In the genomic region with DNA sequence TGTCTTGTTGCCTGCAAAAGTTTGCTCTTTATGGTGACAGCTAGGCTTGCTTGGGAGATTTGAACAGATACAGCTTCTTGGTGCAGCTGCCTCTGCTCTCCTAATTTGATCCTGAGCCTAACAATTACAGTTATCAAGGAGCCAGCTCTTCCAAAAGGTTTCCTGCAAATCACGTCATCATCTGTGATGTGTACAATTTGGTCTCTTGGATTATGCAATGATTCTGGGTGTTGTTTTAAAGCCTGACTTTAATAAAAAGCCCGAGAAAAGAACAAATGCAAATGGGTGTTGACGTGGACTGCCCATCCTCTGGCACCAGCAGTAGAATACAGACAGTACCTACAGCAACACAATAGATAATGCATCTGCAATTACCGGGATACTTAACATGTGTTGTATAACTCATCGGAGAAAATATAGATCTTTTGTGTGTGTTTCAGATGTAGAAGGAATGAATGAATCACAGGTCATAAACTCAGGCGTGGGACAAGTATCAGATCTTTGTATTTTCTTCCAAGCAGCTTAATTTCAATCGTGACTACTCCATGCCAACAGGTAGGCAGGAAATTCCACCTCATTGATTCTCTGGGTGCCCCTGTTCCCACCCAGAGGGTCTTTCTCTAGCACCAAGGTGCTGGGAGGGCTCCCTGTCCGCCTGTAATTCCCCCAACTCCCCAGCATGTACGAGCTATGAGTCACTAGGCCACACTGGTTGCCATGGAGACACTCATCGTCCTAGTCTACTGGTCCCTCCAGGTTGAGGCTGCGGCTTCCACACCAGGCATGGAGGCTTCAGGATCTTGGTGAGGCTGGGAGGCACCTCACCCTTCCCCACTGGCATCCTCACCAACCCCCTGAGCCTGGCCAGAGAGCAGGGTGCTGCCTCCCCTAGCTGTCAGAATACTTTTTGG, we compare ENCODE assay signal across 8 cellular contexts.
DNase-seq lines count a peak whose midpoint lies in the region; ATAC-seq and TF ChIP-seq lines count a peak whose summit lies in the region.

No MANE protein-coding gene starts in this region.

- H3K4me2 ChIP-seq in MM.1S (ENCODE audit: low read depth, low read length) = no peak overlapping the region

- no peak overlapping the region for H3K9ac ChIP-seq in MM.1S (ENCODE audit: low read length)

- ATAC-seq in GM19035 (IDR thresholded peaks at IDR 0.05; ENCODE audit: unreplicated experiment) (peak; percentile 67), gastrocnemius medialis (peak; percentile 46 to 74), GM21526 (IDR thresholded peaks at IDR 0.05; ENCODE audit: low FRiP score, unreplicated experiment) (no peak)

- no peaks in the 10 kb centered on the region for H3K36me3 ChIP-seq in MG63
- H3K36me3 ChIP-seq in gastrocnemius medialis = no peaks in the 10 kb centered on the region
- H3K36me3 ChIP-seq in MM.1S (replicated peaks; ENCODE audit: insufficient read depth, low read length) = no peaks in the 10 kb centered on the region

- no peaks in the 10 kb centered on the region for H3F3A ChIP-seq in MM.1S (ENCODE audit: insufficient read depth, low read length)

- no peak overlapping the region for H2AFZ ChIP-seq in MM.1S (ENCODE audit: low read length)

- no peaks in the 10 kb centered on the region for H3K9me3 ChIP-seq in MG63
- H3K9me3 ChIP-seq in gastrocnemius medialis = no peaks in the 10 kb centered on the region
- no peaks in the 10 kb centered on the region for H3K9me3 ChIP-seq in MM.1S (replicated peaks; ENCODE audit: insufficient read depth, low read length)

- H3K4me3 ChIP-seq in MG63 (no peak overlapping the region), fibroblast of the aortic adventitia (ENCODE audit: low read depth, low read length) (no peak overlapping the region), gastrocnemius medialis (no peak overlapping the region), MM.1S (ENCODE audit: low read length) (no peak overlapping the region)

- no peak for TF ChIP-seq POLR2A in gastrocnemius medialis (IDR thresholded peaks at IDR 0.05)

- DNase-seq in MG63 (peak; percentile 33), fibroblast of the aortic adventitia (ENCODE audit: low read depth) (peak; percentile 97), gastrocnemius medialis (no peak), inferior parietal cortex (ENCODE audit: extremely low spot score) (no peak), MM.1S (no peak)
- DNase-seq in activated CD8-positive, alpha-beta memory T cell treated with anti-CD3 and anti-CD28 coated beads, Interleukin-2, amount 50 U/mL, for 48 hours = no peak

- no peak overlapping the region for H3K27ac ChIP-seq in gastrocnemius medialis
- no peak overlapping the region for H3K27ac ChIP-seq in MM.1S (ENCODE audit: low read length)

- H3K27me3 ChIP-seq in MG63 = no peaks in the 10 kb centered on the region
- no peaks in the 10 kb centered on the region for H3K27me3 ChIP-seq in gastrocnemius medialis
- H3K27me3 ChIP-seq in MM.1S (replicated peaks; ENCODE audit: insufficient read depth, low read length) = no peaks in the 10 kb centered on the region

- in situ Hi-C loops in gastrocnemius medialis (cut with MboI; ENCODE audit: low sequenced_read_pairs in 4 of 4) = no loop called here

- intact Hi-C loops in gastrocnemius medialis (cut with DNase I; ENCODE audit: low total_unique reads) = no loop called here

- H3K4me1 ChIP-seq in gastrocnemius medialis (no peaks in the 10 kb centered on the region), MM.1S (ENCODE audit: low read length) (no peaks in the 10 kb centered on the region)

- peak; percentile 14 for TF ChIP-seq CTCF in fibroblast of the aortic adventitia (IDR thresholded peaks at IDR 0.05; ENCODE audit: insufficient read depth, low read length)
- TF ChIP-seq CTCF in gastrocnemius medialis (IDR thresholded peaks at IDR 0.05 in 4 of 5, conservative IDR thresholded peaks at IDR 0.05 in 1 of 5) = no peak
- TF ChIP-seq CTCF in MM.1S (IDR thresholded peaks at IDR 0.05; ENCODE audit: low read length) = no peak

- no peaks in the 10 kb centered on the region for H3K79me2 ChIP-seq in MM.1S (ENCODE audit: low read length)

- H3K9me2 ChIP-seq in MM.1S (replicated peaks; ENCODE audit: insufficient read depth, low read length) = no peaks in the 10 kb centered on the region

- H4K20me1 ChIP-seq in MM.1S (ENCODE audit: insufficient read depth, low read length) = no peaks in the 10 kb centered on the region

Comparison
In these comparisons a context has a peak if more than half of its experiments do, and no peak if none do; other contexts are left out.
1. DNase-seq: peak in MG63 (single experiment) and fibroblast of the aortic adventitia (single experiment); none in gastrocnemius medialis (0 of 2), inferior parietal cortex (single experiment), activated CD8-positive, alpha-beta memory T cell treated with anti-CD3 and anti-CD28 coated beads, Interleukin-2, amount 50 U/mL, for 48 hours (single experiment) and MM.1S (single experiment).